ENCODE assay signal across 26 cellular contexts in the genomic region with DNA sequence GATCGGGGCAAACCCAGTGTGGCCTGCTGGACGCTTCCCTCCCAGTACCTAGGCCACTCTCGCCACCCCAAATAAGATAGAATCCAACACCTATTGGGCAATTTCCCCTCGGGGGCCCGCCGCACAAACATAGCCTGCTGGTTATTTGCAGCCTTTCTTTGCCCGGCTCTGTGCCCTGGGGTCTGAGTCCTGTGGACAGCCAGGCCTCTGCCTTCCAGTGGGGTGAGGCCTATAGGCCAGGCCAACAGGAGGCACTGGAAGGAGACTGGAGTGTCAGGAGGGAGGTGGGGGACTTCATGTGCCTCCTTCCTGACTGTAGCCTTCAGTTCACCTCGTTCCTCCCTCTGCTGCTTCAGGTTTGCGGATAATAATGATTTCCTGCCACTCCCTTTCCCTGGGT. TPM values are rescaled to one million over a fixed set of nuclear protein-coding genes. Genes with fewer than 3 reads are reported as not detected.
"Had no signal": no experiment of that assay in that cellular context is flagged by ENCODE, and none has a peak within 500 bp of the region (broad histone marks: within the 10 kb centered on the region; RNA-seq: fewer than 3 reads in every experiment).

No MANE protein-coding gene starts in this region.

- H3K4me3 ChIP-seq: adrenal gland, hepatocyte, sigmoid colon, stomach, thoracic aorta had no signal

- H3K27me3 ChIP-seq: adrenal gland, foreskin keratinocyte, hepatocyte, sigmoid colon, stomach had no signal

- H3K9me3 ChIP-seq: adrenal gland, sigmoid colon, stomach, thoracic aorta had no signal

- ATAC-seq: effector memory CD8-positive, alpha-beta T cell; foreskin keratinocyte; left colon; stimulated activated effector memory CD8-positive, alpha-beta T cell treated with anti-CD3 and anti-CD28 coated beads, Interleukin-12 subunit alpha, Interleukin-12 subunit beta, amount 100 ng/mL, for 72 hours had no signal

- H3K36me3 ChIP-seq: WERI-Rb-1 had no signal

- H3K9me3 Mint-ChIP-seq: activated naive CD4-positive, alpha-beta T cell treated with anti-CD3 and anti-CD28 coated beads, Interleukin-2, amount 50 U/mL, for 24 hours; effector memory CD8-positive, alpha-beta T cell; nephron; stimulated activated effector memory CD8-positive, alpha-beta T cell treated with anti-CD3 and anti-CD28 coated beads, Interleukin-12 subunit alpha, Interleukin-12 subunit beta, amount 100 ng/mL, for 72 hours; T-helper 1 cell treated with Interleukin-12 subunit alpha and Interleukin-12 subunit beta and Interleukin-4 antibody, amounts not matched to agents 30 μg/mL and 1 μg/mL, for 36 hours had no signal

- H3K27ac ChIP-seq: adrenal gland, foreskin keratinocyte, hepatocyte, parathyroid adenoma, sigmoid colon, thoracic aorta, WERI-Rb-1 had no signal

- H3K4me1 ChIP-seq: adrenal gland, foreskin keratinocyte, parathyroid adenoma, sigmoid colon had no signal

- H3K27ac Mint-ChIP-seq: activated naive CD4-positive, alpha-beta T cell treated with anti-CD3 and anti-CD28 coated beads, Interleukin-2, amount 50 U/mL, for 24 hours; effector memory CD8-positive, alpha-beta T cell; stimulated activated effector memory CD8-positive, alpha-beta T cell treated with anti-CD3 and anti-CD28 coated beads, Interleukin-12 subunit alpha, Interleukin-12 subunit beta, amount 100 ng/mL, for 72 hours; T-helper 1 cell treated with Interleukin-12 subunit alpha and Interleukin-12 subunit beta and Interleukin-4 antibody, amounts not matched to agents 30 μg/mL and 1 μg/mL, for 36 hours had no signal

- H3K36me3 Mint-ChIP-seq: activated naive CD4-positive, alpha-beta T cell treated with anti-CD3 and anti-CD28 coated beads, Interleukin-2, amount 50 U/mL, for 24 hours; stimulated activated effector memory CD8-positive, alpha-beta T cell treated with anti-CD3 and anti-CD28 coated beads, Interleukin-12 subunit alpha, Interleukin-12 subunit beta, amount 100 ng/mL, for 72 hours had no signal

- DNase-seq: activated CD4-positive, alpha-beta T cell treated with anti-CD3 and anti-CD28 coated beads for 1 hour; activated gamma-delta T cell; adrenal gland; effector memory CD8-positive, alpha-beta T cell; foreskin keratinocyte; left colon; midbrain; sigmoid colon; stimulated activated CD4-positive, alpha-beta T cell treated with anti-CD3 and anti-CD28 coated beads, Interleukin-4, amount 100 ng/mL, for 24 hours; WERI-Rb-1 had no signal

RNA-seq across cellular contexts. Expression of a gene that starts 47.4 kb away (rescaled TPM):
- total RNA-seq: activated CD8-positive, alpha-beta memory T cell treated with anti-CD3 and anti-CD28 coated beads for 36 hours; adrenal gland; astrocyte; bronchial epithelial cell; cerebellum; dermis microvascular lymphatic vessel endothelial cell; fibroblast of lung; foreskin keratinocyte; hepatocyte; left colon; lung microvascular endothelial cell; sigmoid colon; stomach; thoracic aorta; urinary bladder had no signal
